Comparison of ENCODE assay signal across 20 cellular contexts in genomic region chr6:159434410-159434809, GRCh38.
DNase-seq lines count a peak whose midpoint lies in the region; ATAC-seq and TF ChIP-seq lines count a peak whose summit lies in the region.
"Had no signal": no experiment of that assay in that cellular context is flagged by ENCODE, and none has a peak within 500 bp of the region (broad histone marks: within the 10 kb centered on the region; RNA-seq: fewer than 3 reads in every experiment).

No MANE protein-coding gene starts in this region.

- intact Hi-C loops in breast epithelium (cut with DNase I; ENCODE audit: low total_unique reads) = no loop called here
- intact Hi-C loops in mammary epithelial cell (cut with micrococcal nuclease) = no loop called here

- BruUV-seq in mammary epithelial cell (replicated peaks; lab: Mats Ljungman, UMichigan) = no TSS peak

- H3K4me3 ChIP-seq in breast epithelium (no peak overlapping the region), mammary epithelial cell (replicated peaks in 1 of 3; ENCODE audit: insufficient read depth in 1 of 3, low read depth in 2 of 3, low read length in 3 of 3) (no peak overlapping the region)
- H3K4me3 ChIP-seq: BLaER1, GM23338 had no signal

- H3K9ac ChIP-seq in mammary epithelial cell (ENCODE audit: insufficient read depth, low read length) = no peak overlapping the region
- H3K9ac ChIP-seq: BLaER1 had no signal

- TF ChIP-seq CTCF in breast epithelium (IDR thresholded peaks at IDR 0.05) (no peak), mammary epithelial cell (conservative IDR thresholded peaks at IDR 0.05 in 1 of 2, IDR thresholded peaks at IDR 0.05 in 1 of 2; ENCODE audit: extremely low read depth in 1 of 2, insufficient read depth in 1 of 2, low read depth in 1 of 2, low read length in 2 of 2) (no peak)

- H3K36me3 ChIP-seq in breast epithelium (no peaks in the 10 kb centered on the region), mammary epithelial cell (ENCODE audit: insufficient read depth, low read length) (no peaks in the 10 kb centered on the region)
- H3K36me3 ChIP-seq: BLaER1 had no signal

- CTCF ChIA-PET in mammary epithelial cell (lab: Charles Lee; ENCODE audit: low non-redundant PET) = no interaction called here

- H3K4me1 ChIP-seq in breast epithelium (peaks cover 0 to 6% of the 10 kb centered on the region in 2 donors), mammary epithelial cell (ENCODE audit: insufficient read depth, low read length) (no peaks in the 10 kb centered on the region)
- H3K4me1 ChIP-seq: BLaER1 had no signal

- no peaks in the 10 kb centered on the region for H3K27me3 ChIP-seq in breast epithelium
- H3K27me3 ChIP-seq in mammary epithelial cell (ENCODE audit: insufficient read depth, low read length) = no peaks in the 10 kb centered on the region
- H3K27me3 ChIP-seq: BLaER1 had no signal

- DNase-seq in breast epithelium (ENCODE audit: low spot score in 2 of 2) (peak in 1 of 2 donors; percentile 30), mammary epithelial cell (no peak), globus pallidus (ENCODE audit: low spot score) (peak; percentile 20), putamen (ENCODE audit: low spot score) (peak; percentile 1), NCI-H2171 (lab: John Stamatoyannopoulos, UW) (no peak), NCI-H1694 treated with DMSO at 0.1 percent for 48 hours (lab: John Stamatoyannopoulos, UW) (no peak), NCI-H2107 treated with DMSO at 0.1 percent for 48 hours (lab: John Stamatoyannopoulos, UW; ENCODE audit: unreplicated experiment) (no peak)
- DNase-seq: CD4-positive, CD25-positive, alpha-beta regulatory T cell; CD8-positive, alpha-beta T cell; DMS 273 treated with DMSO at 0.1 percent for 48 hours; DMS53; DMS79 treated with DMSO at 0.1 percent for 48 hours; GF-D8; H9 had no signal

- H3K79me2 ChIP-seq in mammary epithelial cell (ENCODE audit: insufficient read depth, low read length) = no peaks in the 10 kb centered on the region

- H3K4me2 ChIP-seq in mammary epithelial cell (ENCODE audit: insufficient read depth, low read depth, low read length) = no peak overlapping the region
- H3K4me2 ChIP-seq: BLaER1, GM23338 had no signal

- dilution Hi-C loops in mammary epithelial cell (cut with HindIII; ENCODE audit: low sequenced_read_pairs) = no loop called here

- no peak for ATAC-seq in HG03565 (IDR thresholded peaks at IDR 0.05; ENCODE audit: unreplicated experiment)
- ATAC-seq: CD8-positive, alpha-beta T cell; GM23338; HCT116 had no signal

- H3K9me3 ChIP-seq in breast epithelium = peaks cover 14 to 18% of the 10 kb centered on the region in 2 donors
- peaks cover 7% of the 10 kb centered on the region for H3K9me3 ChIP-seq in mammary epithelial cell (replicated peaks; ENCODE audit: insufficient read depth, low read length)

- in situ Hi-C loops in mammary epithelial cell (cut with MboI; ENCODE audit: low sequenced_read_pairs in 2 of 2) = no loop called here

- no peak overlapping the region for H2AFZ ChIP-seq in mammary epithelial cell (ENCODE audit: low read depth, low read length)
- H2AFZ ChIP-seq: GM23338 had no signal

- H4K20me1 ChIP-seq in mammary epithelial cell (ENCODE audit: insufficient read depth, low read length) = no peaks in the 10 kb centered on the region
- H4K20me1 ChIP-seq: BLaER1 had no signal

- no peak for TF ChIP-seq POLR2A in breast epithelium (IDR thresholded peaks at IDR 0.05)

- peak overlapping the region; percentile 66 for H3K27ac ChIP-seq in breast epithelium
- H3K27ac ChIP-seq in mammary epithelial cell (ENCODE audit: insufficient read depth, low read depth, low read length) = no peak overlapping the region
- H3K27ac ChIP-seq: 22Rv1, BLaER1, C4-2B had no signal

- WGBS in mammary epithelial cell (ENCODE audit: low coverage, missing lambda C conversion rate) = 8% methylated on average over 2 of the region's 4 CpGs

Comparison
In these comparisons a context has a peak if more than half of its experiments do, and no peak if none do; other contexts are left out.
1. DNase-seq: peak in globus pallidus (single experiment) and putamen (single experiment); none in mammary epithelial cell (single experiment), NCI-H2171 (single experiment), NCI-H1694 treated with DMSO at 0.1 percent for 48 hours (single experiment) and NCI-H2107 treated with DMSO at 0.1 percent for 48 hours (single experiment).